In genomic region chr19:19051478-19052213, GRCh38 we compare ENCODE assay signal across 1 cellular context.
TF ChIP-seq lines count a peak whose summit lies in the region.

No MANE protein-coding gene starts in this region.

TF ChIP-seq in GM23338, 12 proteins besides CTCF, POLR2A, EP300 and RAD21 (continued from another document):
- TF ChIP-seq, protein P1, sequence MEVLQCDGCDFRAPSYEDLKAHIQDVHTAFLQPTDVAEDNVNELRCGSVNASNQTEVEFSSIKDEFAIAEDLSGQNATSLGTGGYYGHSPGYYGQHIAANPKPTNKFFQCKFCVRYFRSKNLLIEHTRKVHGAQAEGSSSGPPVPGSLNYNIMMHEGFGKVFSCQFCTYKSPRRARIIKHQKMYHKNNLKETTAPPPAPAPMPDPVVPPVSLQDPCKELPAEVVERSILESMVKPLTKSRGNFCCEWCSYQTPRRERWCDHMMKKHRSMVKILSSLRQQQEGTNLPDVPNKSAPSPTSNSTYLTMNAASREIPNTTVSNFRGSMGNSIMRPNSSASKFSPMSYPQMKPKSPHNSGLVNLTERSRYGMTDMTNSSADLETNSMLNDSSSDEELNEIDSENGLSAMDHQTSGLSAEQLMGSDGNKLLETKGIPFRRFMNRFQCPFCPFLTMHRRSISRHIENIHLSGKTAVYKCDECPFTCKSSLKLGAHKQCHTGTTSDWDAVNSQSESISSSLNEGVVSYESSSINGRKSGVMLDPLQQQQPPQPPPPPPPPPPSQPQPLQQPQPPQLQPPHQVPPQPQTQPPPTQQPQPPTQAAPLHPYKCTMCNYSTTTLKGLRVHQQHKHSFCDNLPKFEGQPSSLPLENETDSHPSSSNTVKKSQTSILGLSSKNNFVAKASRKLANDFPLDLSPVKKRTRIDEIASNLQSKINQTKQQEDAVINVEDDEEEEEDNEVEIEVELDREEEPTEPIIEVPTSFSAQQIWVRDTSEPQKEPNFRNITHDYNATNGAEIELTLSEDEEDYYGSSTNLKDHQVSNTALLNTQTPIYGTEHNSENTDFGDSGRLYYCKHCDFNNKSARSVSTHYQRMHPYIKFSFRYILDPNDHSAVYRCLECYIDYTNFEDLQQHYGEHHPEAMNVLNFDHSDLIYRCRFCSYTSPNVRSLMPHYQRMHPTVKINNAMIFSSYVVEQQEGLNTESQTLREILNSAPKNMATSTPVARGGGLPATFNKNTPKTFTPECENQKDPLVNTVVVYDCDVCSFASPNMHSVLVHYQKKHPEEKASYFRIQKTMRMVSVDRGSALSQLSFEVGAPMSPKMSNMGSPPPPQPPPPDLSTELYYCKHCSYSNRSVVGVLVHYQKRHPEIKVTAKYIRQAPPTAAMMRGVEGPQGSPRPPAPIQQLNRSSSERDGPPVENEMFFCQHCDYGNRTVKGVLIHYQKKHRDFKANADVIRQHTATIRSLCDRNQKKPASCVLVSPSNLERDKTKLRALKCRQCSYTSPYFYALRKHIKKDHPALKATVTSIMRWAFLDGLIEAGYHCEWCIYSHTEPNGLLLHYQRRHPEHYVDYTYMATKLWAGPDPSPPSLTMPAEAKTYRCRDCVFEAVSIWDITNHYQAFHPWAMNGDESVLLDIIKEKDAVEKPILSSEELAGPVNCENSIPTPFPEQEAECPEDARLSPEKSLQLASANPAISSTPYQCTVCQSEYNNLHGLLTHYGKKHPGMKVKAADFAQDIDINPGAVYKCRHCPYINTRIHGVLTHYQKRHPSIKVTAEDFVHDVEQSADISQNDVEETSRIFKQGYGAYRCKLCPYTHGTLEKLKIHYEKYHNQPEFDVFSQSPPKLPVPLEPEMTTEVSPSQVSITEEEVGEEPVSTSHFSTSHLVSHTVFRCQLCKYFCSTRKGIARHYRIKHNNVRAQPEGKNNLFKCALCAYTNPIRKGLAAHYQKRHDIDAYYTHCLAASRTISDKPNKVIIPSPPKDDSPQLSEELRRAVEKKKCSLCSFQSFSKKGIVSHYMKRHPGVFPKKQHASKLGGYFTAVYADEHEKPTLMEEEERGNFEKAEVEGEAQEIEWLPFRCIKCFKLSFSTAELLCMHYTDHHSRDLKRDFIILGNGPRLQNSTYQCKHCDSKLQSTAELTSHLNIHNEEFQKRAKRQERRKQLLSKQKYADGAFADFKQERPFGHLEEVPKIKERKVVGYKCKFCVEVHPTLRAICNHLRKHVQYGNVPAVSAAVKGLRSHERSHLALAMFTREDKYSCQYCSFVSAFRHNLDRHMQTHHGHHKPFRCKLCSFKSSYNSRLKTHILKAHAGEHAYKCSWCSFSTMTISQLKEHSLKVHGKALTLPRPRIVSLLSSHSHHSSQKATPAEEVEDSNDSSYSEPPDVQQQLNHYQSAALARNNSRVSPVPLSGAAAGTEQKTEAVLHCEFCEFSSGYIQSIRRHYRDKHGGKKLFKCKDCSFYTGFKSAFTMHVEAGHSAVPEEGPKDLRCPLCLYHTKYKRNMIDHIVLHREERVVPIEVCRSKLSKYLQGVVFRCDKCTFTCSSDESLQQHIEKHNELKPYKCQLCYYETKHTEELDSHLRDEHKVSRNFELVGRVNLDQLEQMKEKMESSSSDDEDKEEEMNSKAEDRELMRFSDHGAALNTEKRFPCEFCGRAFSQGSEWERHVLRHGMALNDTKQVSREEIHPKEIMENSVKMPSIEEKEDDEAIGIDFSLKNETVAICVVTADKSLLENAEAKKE (CRISPR knock-in tag; IDR thresholded peaks at IDR 0.05): no peak
- TF ChIP-seq EZH2 (IDR thresholded peaks at IDR 0.05; ENCODE audit: low read depth, unreplicated experiment): no peak
- TF ChIP-seq ZNF114 (CRISPR knock-in tag; IDR thresholded peaks at IDR 0.05): no peak
- no peak for TF ChIP-seq CREB1 (CRISPR knock-in tag; IDR thresholded peaks at IDR 0.05; ENCODE audit: low read depth)
- TF ChIP-seq NANOG (IDR thresholded peaks at IDR 0.05; ENCODE audit: borderline replicate concordance): no peak
- no peak for TF ChIP-seq POLR2AphosphoS5 (IDR thresholded peaks at IDR 0.05; ENCODE audit: low read depth)
